Comparison of ENCODE assay signal across 16 cellular contexts in genomic region chr1:111729271-111729921, GRCh38. TPM values are rescaled to one million over a fixed set of nuclear protein-coding genes. Genes with fewer than 3 reads are reported as not detected.
A peak's percentile ranks its signal among the peaks of the same experiment; 100 is the strongest.
DNase-seq lines count a peak whose midpoint lies in the region; ATAC-seq and TF ChIP-seq lines count a peak whose summit lies in the region.
"Had no signal": no experiment of that assay in that cellular context is flagged by ENCODE, and none has a peak within 500 bp of the region (broad histone marks: within the 10 kb centered on the region; RNA-seq: fewer than 3 reads in every experiment).

No MANE protein-coding gene starts in this region.

- ATAC-seq in heart left ventricle = peak; percentile 29 to 71 (median 46)
- no peak for ATAC-seq in HG03045 (IDR thresholded peaks at IDR 0.05; ENCODE audit: unreplicated experiment)
- ATAC-seq: activated CD8-positive, alpha-beta T cell treated with anti-CD3 and anti-CD28 coated beads, Interleukin-2, amount 10 ng/mL, durations not matched to agents 7 days and 5 days; lower lobe of right lung; stimulated activated naive CD8-positive, alpha-beta T cell treated with anti-CD3 and anti-CD28 coated beads, Interleukin-15, Interleukin-2, amounts not matched to agents 100 U/mL and 50 U/mL, for 24 hours had no signal

- H3K9me3 Mint-ChIP-seq in endodermal cell = no peaks in the 10 kb centered on the region
- no peaks in the 10 kb centered on the region for H3K9me3 Mint-ChIP-seq in Caco-2 (ENCODE audit: unreplicated experiment)

- H3K27ac Mint-ChIP-seq in endodermal cell = no peak overlapping the region
- H3K27ac Mint-ChIP-seq in Caco-2 (ENCODE audit: unreplicated experiment) = no peak overlapping the region
- H3K27ac Mint-ChIP-seq: activated CD8-positive, alpha-beta T cell treated with anti-CD3 and anti-CD28 coated beads, Interleukin-2, amount 10 ng/mL, durations not matched to agents 7 days and 5 days had no signal

- H3K4me1 ChIP-seq in heart left ventricle = peaks cover 12 to 99% (median 64%) of the 10 kb centered on the region in 12 donors
- peaks cover 5% of the 10 kb centered on the region for H3K4me1 ChIP-seq in endodermal cell (ENCODE audit: control insufficient read depth, insufficient read depth, low read length)
- H3K4me1 ChIP-seq in Caco-2 = no peaks in the 10 kb centered on the region; the same call in 1 of the 2 replicates

- WGBS in heart left ventricle, 4 donors = 25 to 45% (median 33%) methylated on average over 7 to 8 of the region's 8 CpGs
- WGBS in endodermal cell (ENCODE audit: insufficient coverage in 1 of 2, insufficient read length in 1 of 2), 2 experiments = 75 to 83% methylated on average over 1 to 8 of the region's 8 CpGs

- BruUV-seq in Caco-2 (replicated peaks; lab: Mats Ljungman, UMichigan) = no TSS peak

- H3K9ac ChIP-seq in endodermal cell (ENCODE audit: extremely low read depth, low read length, poor library complexity, severe bottlenecking) = no peak overlapping the region

- no peak overlapping the region for H3K4me3 Mint-ChIP-seq in endodermal cell
- no peak overlapping the region for H3K4me3 Mint-ChIP-seq in Caco-2 (ENCODE audit: unreplicated experiment)
- H3K4me3 Mint-ChIP-seq: activated CD8-positive, alpha-beta T cell treated with anti-CD3 and anti-CD28 coated beads, Interleukin-2, amount 10 ng/mL, durations not matched to agents 7 days and 5 days had no signal

- POLR2A ChIA-PET in Caco-2 (lab: Charles Lee) = no interaction called here

- H3K9me3 ChIP-seq in heart left ventricle = no peaks in the 10 kb centered on the region
- H3K9me3 ChIP-seq in endodermal cell (ENCODE audit: control insufficient read depth, low read length) = no peaks in the 10 kb centered on the region
- no peaks in the 10 kb centered on the region for H3K9me3 ChIP-seq in Caco-2
- H3K9me3 ChIP-seq: lower lobe of right lung had no signal

- H3K36me3 Mint-ChIP-seq in endodermal cell (ENCODE audit: low read depth) (no peaks in the 10 kb centered on the region), Caco-2 (ENCODE audit: insufficient read depth, unreplicated experiment) (no peaks in the 10 kb centered on the region)

- peak; percentile 48 for DNase-seq in H7
- peak; percentile 56 for DNase-seq in SK-N-DZ (ENCODE audit: low spot score)
- DNase-seq in heart left ventricle = peak; percentile 52 to 86 (median 76)
- DNase-seq in posterior vena cava (ENCODE audit: low spot score) = peak; percentile 55
- DNase-seq in endodermal cell = no peak
- DNase-seq in stimulated activated CD4-positive, alpha-beta T cell treated with anti-CD3 and anti-CD28 coated beads, Interleukin-4, amount 100 ng/mL, for 4 hours = no peak
- no peak for DNase-seq in Caco-2
- DNase-seq: activated CD8-positive, alpha-beta T cell treated with anti-CD3 and anti-CD28 coated beads, Interleukin-2, amount 10 ng/mL, durations not matched to agents 7 days and 5 days; AML-193; aorta; lower lobe of right lung; MM.1S; NCI-H2081; stimulated activated naive CD8-positive, alpha-beta T cell treated with anti-CD3 and anti-CD28 coated beads, Interleukin-15, Interleukin-2, amounts not matched to agents 100 U/mL and 50 U/mL, for 24 hours had no signal

- no peak for TF ChIP-seq POLR2A in heart left ventricle (IDR thresholded peaks at IDR 0.05)

- peak overlapping the region; percentile 49 to 89 (median 76) for H3K27ac ChIP-seq in heart left ventricle
- no peak overlapping the region for H3K27ac ChIP-seq in endodermal cell (ENCODE audit: low read depth, low read length)
- H3K27ac ChIP-seq: lower lobe of right lung had no signal

- H3K27me3 ChIP-seq in H7 (ENCODE audit: control insufficient read depth, insufficient read depth, low read length) = no peaks in the 10 kb centered on the region; the same call in 1 of the 2 replicates
- no peaks in the 10 kb centered on the region for H3K27me3 ChIP-seq in heart left ventricle
- H3K27me3 ChIP-seq in endodermal cell (ENCODE audit: control insufficient read depth, insufficient read depth, low read length, poor library complexity, severe bottlenecking) = no peaks in the 10 kb centered on the region
- H3K27me3 ChIP-seq in Caco-2 (replicated peaks; ENCODE audit: control insufficient read depth, insufficient read depth, low read length) = no peaks in the 10 kb centered on the region

- H3K4me1 Mint-ChIP-seq in endodermal cell = peaks cover 7% of the 10 kb centered on the region
- peaks cover 8% of the 10 kb centered on the region for H3K4me1 Mint-ChIP-seq in Caco-2 (ENCODE audit: low read depth, unreplicated experiment)

- no peak for TF ChIP-seq CTCF in heart left ventricle (IDR thresholded peaks at IDR 0.05)
- no peak for TF ChIP-seq CTCF in endodermal cell (conservative IDR thresholded peaks at IDR 0.05)
- no peak for TF ChIP-seq CTCF in Caco-2 (IDR thresholded peaks at IDR 0.05; ENCODE audit: insufficient read depth in 1 of 2, low read depth in 1 of 2, low read length in 1 of 2, severe bottlenecking in 1 of 2, unreplicated experiment in 1 of 2)

- CTCF ChIA-PET in Caco-2 (lab: Charles Lee) = no interaction called here

- H3K4me3 ChIP-seq in H7 (ENCODE audit: insufficient read depth, low read depth, low read length) (no peak overlapping the region), heart left ventricle (no peak overlapping the region), endodermal cell (ENCODE audit: low read length) (no peak overlapping the region), Caco-2 (ENCODE audit: low read depth, low read length) (no peak overlapping the region)
- H3K4me3 ChIP-seq: lower lobe of right lung, smooth muscle cell had no signal

- H3K36me3 ChIP-seq in H7 (replicated peaks; ENCODE audit: control insufficient read depth, insufficient read depth, low read length) = no peaks in the 10 kb centered on the region; the same call in 1 of the 2 replicates
- H3K36me3 ChIP-seq in heart left ventricle = peaks cover 0 to 17% (median 10%) of the 10 kb centered on the region in 9 donors
- H3K36me3 ChIP-seq in endodermal cell (ENCODE audit: control insufficient read depth, insufficient read depth, low read length) = no peaks in the 10 kb centered on the region
- no peaks in the 10 kb centered on the region for H3K36me3 ChIP-seq in Caco-2 (ENCODE audit: control insufficient read depth, insufficient read depth, low read length)

- intact Hi-C loops in heart left ventricle (cut with DNase I) = no loop called here
- intact Hi-C loops in posterior vena cava (cut with DNase I) = no loop called here
- intact Hi-C loops in Caco-2 (cut with micrococcal nuclease; ENCODE audit: unreplicated experiment) = no loop called here

- H3K27me3 Mint-ChIP-seq in endodermal cell (ENCODE audit: insufficient read depth) = no peaks in the 10 kb centered on the region
- no peaks in the 10 kb centered on the region for H3K27me3 Mint-ChIP-seq in Caco-2 (ENCODE audit: insufficient read depth, unreplicated experiment)

RNA-seq across cellular contexts. Expression of gene INKA2, which starts 9.8 kb away (rescaled TPM):
- total RNA-seq in H7 (2014; rRNA removed; shearing (Covaris generic)) = 0.83 and 1.1 TPM in 2 replicates
- polyA plus RNA-seq in SK-N-DZ (2014; cell fraction: cytosol; rRNA removed) = 14.0 TPM in 2 replicates
- polyA plus RNA-seq in SK-N-DZ (2014; cell fraction: nucleus; rRNA removed) = 9.7 and 10.8 TPM in 2 replicates
- total RNA-seq in heart left ventricle = 10 to 100 TPM; 10.1 to 33.2 (median 14.0) TPM
- 10 to 100 TPM in 1 of 2 donors, 1 to 10 TPM in 1; 9.0 to 14.5 TPM for polyA plus RNA-seq in heart left ventricle
- 10 to 100 TPM; 12.4 to 16.1 TPM for total RNA-seq in posterior vena cava
- total RNA-seq in endodermal cell = 1 to 10 TPM; 1.4 to 1.9 TPM
- 3.3 TPM for polyA plus RNA-seq in endodermal cell (2013, experiment 1 of 2)
- 3.4 TPM for polyA plus RNA-seq in endodermal cell (2013, experiment 2 of 2)
- 5.8 and 8.5 TPM in 2 replicates for total RNA-seq in Caco-2 (2022)
- total RNA-seq: smooth muscle cell had no signal

RNA-seq across cellular contexts. Expression of gene DDX20, which starts 26.3 kb away (rescaled TPM):
- total RNA-seq in H7 (2014; rRNA removed; shearing (Covaris generic)) = 39.3 and 39.4 TPM in 2 replicates
- 21.3 and 24.3 TPM in 2 replicates for polyA plus RNA-seq in SK-N-DZ (2014; cell fraction: cytosol; rRNA removed)
- 40.4 and 50.3 TPM in 2 replicates for polyA plus RNA-seq in SK-N-DZ (2014; cell fraction: nucleus; rRNA removed)
- total RNA-seq in heart left ventricle (10 to 100 TPM in 2 of 9 donors, 1 to 10 TPM in 7; 5.7 to 12.9 (median 7.4) TPM), posterior vena cava (1 to 10 TPM; 7.8 to 8.0 TPM), endodermal cell (10 to 100 TPM; 19.4 to 19.8 TPM), Caco-2 (2022) (10.4 and 11.6 TPM in 2 replicates)
- polyA plus RNA-seq in heart left ventricle = 1 to 10 TPM; 2.9 to 7.3 TPM
- 18.2 TPM for polyA plus RNA-seq in endodermal cell (2013, experiment 1 of 2)
- polyA plus RNA-seq in endodermal cell (2013, experiment 2 of 2) = 16.6 TPM

Comparison
In these comparisons a context has a peak if more than half of its experiments do, and no peak if none do; other contexts are left out.
1. DNase-seq: peak in H7 (single experiment), SK-N-DZ (single experiment), heart left ventricle (5 of 5) and posterior vena cava (single experiment); none in endodermal cell (single experiment), stimulated activated CD4-positive, alpha-beta T cell treated with anti-CD3 and anti-CD28 coated beads, Interleukin-4, amount 100 ng/mL, for 4 hours (0 of 2) and Caco-2 (0 of 2).